In the genomic region with DNA sequence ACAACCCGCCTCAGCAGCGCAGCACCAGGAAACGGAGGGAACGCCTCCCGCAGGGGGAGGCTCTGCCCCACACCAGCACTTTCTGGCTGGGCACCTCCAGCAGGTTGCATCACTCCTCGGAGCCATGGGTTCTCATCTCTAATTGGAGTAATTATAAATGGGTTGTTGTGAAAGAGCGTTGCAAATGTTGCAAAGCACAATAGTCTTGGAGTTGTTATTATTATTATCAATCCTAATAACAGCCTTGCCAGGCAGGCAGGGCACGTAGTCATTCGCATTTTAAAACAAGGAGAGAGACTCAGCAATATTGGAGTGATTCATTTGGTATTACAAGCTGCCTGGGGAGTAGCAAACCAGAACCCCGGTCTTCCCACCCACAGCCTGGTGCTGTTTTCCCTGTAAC, we compare ENCODE assay signal across 14 cellular contexts.
DNase-seq lines count a peak whose midpoint lies in the region; ATAC-seq, FAIRE-seq and TF ChIP-seq lines count a peak whose summit lies in the region.
"Had no signal": no experiment of that assay in that cellular context is flagged by ENCODE, and none has a peak within 500 bp of the region (broad histone marks: within the 10 kb centered on the region; RNA-seq: fewer than 3 reads in every experiment).

No MANE protein-coding gene starts in this region.

- peak; percentile 20 for DNase-seq in M059J (ENCODE audit: low read depth)
- DNase-seq in mammary epithelial cell: peak; percentile 81
- no peak for DNase-seq in keratinocyte (ENCODE audit: low read depth, low spot score)
- DNase-seq in neuronal stem cell (ENCODE audit: low spot score): no peak
- DNase-seq in GM13977 (ENCODE audit: low spot score): no peak
- DNase-seq in SKM-1 treated with dmso at 0.1 percent for 144 hours (lab: John Stamatoyannopoulos, UW; ENCODE audit: unreplicated experiment): no peak
- DNase-seq: activated CD8-positive, alpha-beta memory T cell treated with anti-CD3 and anti-CD28 coated beads, Interleukin-2, amount 50 U/mL, for 48 hours; AML-193; stimulated activated CD4-positive, alpha-beta T cell treated with anti-CD3 and anti-CD28 coated beads, Interleukin-2, amount 100 ng/mL, for 24 hours; stimulated activated naive CD4-positive, alpha-beta T cell treated with Interleukin-2 at 50 U/mL for 16 hours had no signal

- H3K9me1 ChIP-seq in keratinocyte (ENCODE audit: control insufficient read depth, extremely low read depth, insufficient read depth, low read length): no peaks in the 10 kb centered on the region

- H3K4ac ChIP-seq in neuronal stem cell (ENCODE audit: low read length): no peak overlapping the region

- ATAC-seq in HG03432 (IDR thresholded peaks at IDR 0.05; ENCODE audit: unreplicated experiment): no peak

- H3K27me3 ChIP-seq in ACC112 (ENCODE audit: insufficient read depth, low read length) (no peaks in the 10 kb centered on the region), mammary epithelial cell (ENCODE audit: insufficient read depth, low read length) (no peaks in the 10 kb centered on the region), keratinocyte (ENCODE audit: control insufficient read depth, extremely low read depth, insufficient read depth, low read length) (no peaks in the 10 kb centered on the region), neuronal stem cell (ENCODE audit: control insufficient read depth in 3 of 3, insufficient read depth in 3 of 3, low read depth in 1 of 3, low read length in 3 of 3) (no peaks in the 10 kb centered on the region)

- peak overlapping the region; percentile 65 for H3K4me2 ChIP-seq in mammary epithelial cell (ENCODE audit: insufficient read depth, low read depth, low read length)
- peak overlapping the region; percentile 41 for H3K4me2 ChIP-seq in keratinocyte (ENCODE audit: control insufficient read depth, extremely low read depth, insufficient read depth, low read depth, low read length)
- H3K4me2 ChIP-seq in neuronal stem cell (ENCODE audit: insufficient read depth, low read length, poor library complexity, severe bottlenecking): no peak overlapping the region

- H2BK120ac ChIP-seq in neuronal stem cell (ENCODE audit: low read depth, low read length): no peak overlapping the region

- H3K4me1 ChIP-seq in ACC112 (ENCODE audit: control insufficient read depth, insufficient read depth, low read length, unreplicated experiment): peaks cover 17% of the 10 kb centered on the region
- peaks cover 27% of the 10 kb centered on the region for H3K4me1 ChIP-seq in mammary epithelial cell (ENCODE audit: insufficient read depth, low read length)
- H3K4me1 ChIP-seq in keratinocyte (ENCODE audit: control insufficient read depth, extremely low read depth, insufficient read depth, low read length): peaks cover 30% of the 10 kb centered on the region
- H3K4me1 ChIP-seq in neuronal stem cell (ENCODE audit: control insufficient read depth in 2 of 2, insufficient read depth in 1 of 2, low read depth in 1 of 2, low read length in 2 of 2): no peaks in the 10 kb centered on the region

- H3K79me1 ChIP-seq in neuronal stem cell (ENCODE audit: low read depth, low read length): no peaks in the 10 kb centered on the region

- H3K79me2 ChIP-seq in ACC112 (ENCODE audit: control insufficient read depth, insufficient read depth, low read length, unreplicated experiment) (no peaks in the 10 kb centered on the region), mammary epithelial cell (ENCODE audit: insufficient read depth, low read length) (no peaks in the 10 kb centered on the region), keratinocyte (ENCODE audit: control insufficient read depth, insufficient read depth, low read length) (no peaks in the 10 kb centered on the region)

- no peak overlapping the region for H3K14ac ChIP-seq in neuronal stem cell (ENCODE audit: low read length)

- no peak overlapping the region for H2BK5ac ChIP-seq in neuronal stem cell (ENCODE audit: low read length)

- H2BK15ac ChIP-seq in neuronal stem cell (ENCODE audit: low read length): no peak overlapping the region

- no TSS peak for BruUV-seq in mammary epithelial cell (replicated peaks; lab: Mats Ljungman, UMichigan)

- H4K8ac ChIP-seq in neuronal stem cell (ENCODE audit: low read depth, low read length): no peak overlapping the region

- no peaks in the 10 kb centered on the region for H3K36me3 ChIP-seq in ACC112 (ENCODE audit: insufficient read depth, low read length)
- no peaks in the 10 kb centered on the region for H3K36me3 ChIP-seq in mammary epithelial cell (ENCODE audit: insufficient read depth, low read length)
- H3K36me3 ChIP-seq in keratinocyte (ENCODE audit: control insufficient read depth in 2 of 2, extremely low read depth in 1 of 2, insufficient read depth in 2 of 2, low read length in 2 of 2): no peaks in the 10 kb centered on the region
- H3K36me3 ChIP-seq in neuronal stem cell (replicated peaks in 1 of 2; ENCODE audit: control insufficient read depth in 2 of 2, insufficient read depth in 2 of 2, low read length in 2 of 2): no peaks in the 10 kb centered on the region

- H2AK5ac ChIP-seq in neuronal stem cell (ENCODE audit: low read depth, low read length): no peak overlapping the region

- dilution Hi-C loops in mammary epithelial cell (cut with HindIII; ENCODE audit: low sequenced_read_pairs): no loop called here
- dilution Hi-C loops in keratinocyte (cut with MboI; ENCODE audit: extremely low pct_ligation_motif_present, low sequenced_read_pairs): no loop called here

- H4K20me1 ChIP-seq in mammary epithelial cell (ENCODE audit: insufficient read depth, low read length) (no peaks in the 10 kb centered on the region), keratinocyte (ENCODE audit: control insufficient read depth, extremely low read depth, insufficient read depth, low read length) (no peaks in the 10 kb centered on the region)

- H2BK12ac ChIP-seq in neuronal stem cell (ENCODE audit: low read length): no peak overlapping the region

- H3K27ac ChIP-seq in ACC112 (ENCODE audit: low read depth, low read length) (no peak overlapping the region), mammary epithelial cell (ENCODE audit: insufficient read depth, low read depth, low read length) (peak overlapping the region; percentile 65), keratinocyte (ENCODE audit: control insufficient read depth, insufficient read depth, low read length) (peak overlapping the region; percentile 54), neuronal stem cell (replicated peaks; ENCODE audit: low read length) (no peak overlapping the region)
- H3K27ac ChIP-seq: VCaP had no signal

- H3K9me3 ChIP-seq in mammary epithelial cell (replicated peaks; ENCODE audit: insufficient read depth, low read length): no peaks in the 10 kb centered on the region
- H3K9me3 ChIP-seq in keratinocyte (ENCODE audit: control insufficient read depth, low read depth, low read length): no peaks in the 10 kb centered on the region
- no peaks in the 10 kb centered on the region for H3K9me3 ChIP-seq in neuronal stem cell (replicated peaks in 1 of 2; ENCODE audit: control insufficient read depth in 2 of 2, insufficient read depth in 1 of 2, low read depth in 1 of 2, low read length in 2 of 2)

- H3K18ac ChIP-seq in neuronal stem cell (ENCODE audit: low read length): no peak overlapping the region

- peak in 1 of 2 donors; percentile 18 for TF ChIP-seq CTCF in mammary epithelial cell (conservative IDR thresholded peaks at IDR 0.05 in 1 of 2, IDR thresholded peaks at IDR 0.05 in 1 of 2; ENCODE audit: extremely low read depth in 1 of 2, insufficient read depth in 1 of 2, low read depth in 1 of 2, low read length in 2 of 2)
- no peak for TF ChIP-seq CTCF in keratinocyte (optimal IDR thresholded peaks at IDR 0.05 in 1 of 3, IDR thresholded peaks at IDR 0.05 in 1 of 3, conservative IDR thresholded peaks at IDR 0.05 in 1 of 3; ENCODE audit: extremely low read depth in 1 of 3, insufficient read depth in 2 of 3, low read length in 3 of 3)
- TF ChIP-seq CTCF in GM13977 (IDR thresholded peaks at IDR 0.05; ENCODE audit: extremely low read depth, insufficient read depth, missing control alignments): no peak

- peak overlapping the region; percentile 52; the same call in 1 of the 2 replicates for H3K4me3 ChIP-seq in ACC112 (ENCODE audit: low read depth, low read length)
- no peak overlapping the region for H3K4me3 ChIP-seq in mammary epithelial cell (replicated peaks in 1 of 3; ENCODE audit: insufficient read depth in 1 of 3, low read depth in 2 of 3, low read length in 3 of 3)
- no peak overlapping the region for H3K4me3 ChIP-seq in keratinocyte (ENCODE audit: control insufficient read depth in 2 of 3, extremely low read depth in 1 of 3, insufficient read depth in 2 of 3, low read depth in 1 of 3, low read length in 3 of 3)
- H3K4me3 ChIP-seq in neuronal stem cell (ENCODE audit: low read length in 2 of 2): no peak overlapping the region

- peak; percentile 69 for FAIRE-seq in keratinocyte (lab: Jason Lieb, UNC)
- FAIRE-seq: GM18507 had no signal

- CTCF ChIA-PET in mammary epithelial cell (lab: Charles Lee; ENCODE audit: low non-redundant PET): interaction anchor here (0.6 kb wide), 1 partner anchor 150 kb away, joined by 3 read pairs; no protein-coding TSS in a partner anchor

- intact Hi-C loops in mammary epithelial cell (cut with micrococcal nuclease): no loop called here

- in situ Hi-C loops in mammary epithelial cell (cut with MboI; ENCODE audit: low sequenced_read_pairs in 2 of 2): no loop called here
- in situ Hi-C loops in GM13977 (cut with MboI; ENCODE audit: low pct_unique_long_range_greater_than_20kb, low sequenced_read_pairs, unreplicated experiment): no loop called here

- H2AFZ ChIP-seq in ACC112 (ENCODE audit: low read length, unreplicated experiment): peak overlapping the region; percentile 16
- peak overlapping the region; percentile 80 for H2AFZ ChIP-seq in mammary epithelial cell (ENCODE audit: low read depth, low read length)
- H2AFZ ChIP-seq in keratinocyte (ENCODE audit: control insufficient read depth, low read length): peak overlapping the region; percentile 68
- no peak overlapping the region for H2AFZ ChIP-seq in neuronal stem cell (ENCODE audit: low read length)

- H3K9ac ChIP-seq in mammary epithelial cell (ENCODE audit: insufficient read depth, low read length): no peak overlapping the region
- no peak overlapping the region for H3K9ac ChIP-seq in keratinocyte (ENCODE audit: control insufficient read depth, extremely low read depth, insufficient read depth, low read length)
- H3K9ac ChIP-seq in neuronal stem cell (ENCODE audit: low read depth, low read length, poor library complexity): no peak overlapping the region

- no peak overlapping the region for H4K91ac ChIP-seq in neuronal stem cell (ENCODE audit: low read depth, low read length, poor library complexity)

- H3K23ac ChIP-seq in neuronal stem cell (ENCODE audit: low read depth, low read length, poor library complexity): no peak overlapping the region

- WGBS in mammary epithelial cell (ENCODE audit: low coverage, missing lambda C conversion rate): 1% methylated on average over 10 of the region's 10 CpGs
- WGBS in neuronal stem cell (ENCODE audit: extremely low coverage in 2 of 2, insufficient read length in 2 of 2, insufficient replicate concordance in 1 of 2), 2 donors: no CpG with 5 or more reads among the region's 10 CpGs

Comparison
In these comparisons a context has a peak if more than half of its experiments do, and no peak if none do; other contexts are left out.
1. H3K27ac ChIP-seq: peak in mammary epithelial cell (single experiment) and keratinocyte (single experiment); none in ACC112 (single experiment) and neuronal stem cell (single experiment).
2. DNase-seq: peak in M059J (single experiment) and mammary epithelial cell (single experiment); none in keratinocyte (single experiment), neuronal stem cell (single experiment), GM13977 (single experiment) and SKM-1 treated with dmso at 0.1 percent for 144 hours (single experiment).